Comparison of ENCODE assay signal across 1 cellular context in genomic region chr1:31051611-31052010, GRCh38.
TF ChIP-seq lines count a peak whose summit lies in the region.

No MANE protein-coding gene starts in this region.

TF ChIP-seq in K562, 482 proteins besides CTCF, POLR2A, EP300 and RAD21:
- TF ChIP-seq CEBPB (tag; IDR thresholded peaks at IDR 0.05) (peak; percentile 41; the same call in 1 of the 2 replicates), CEBPG (CRISPR knock-in tag; IDR thresholded peaks at IDR 0.05) (no peak), CEBPG (tag; conservative IDR thresholded peaks at IDR 0.05 in 1 of 2, IDR thresholded peaks at IDR 0.05 in 1 of 2) (0 out of 4 replicates have a peak, but pooled peaks of 1 of the 2 experiments have one; percentile 27), ZNF407 (IDR thresholded peaks at IDR 0.05; ENCODE audit: low read depth) (no peak), FOXP4 (CRISPR knock-in tag; IDR thresholded peaks at IDR 0.05; ENCODE audit: borderline replicate concordance) (no peak)
